Comparison of ENCODE assay signal across 10 cellular contexts in the genomic region with DNA sequence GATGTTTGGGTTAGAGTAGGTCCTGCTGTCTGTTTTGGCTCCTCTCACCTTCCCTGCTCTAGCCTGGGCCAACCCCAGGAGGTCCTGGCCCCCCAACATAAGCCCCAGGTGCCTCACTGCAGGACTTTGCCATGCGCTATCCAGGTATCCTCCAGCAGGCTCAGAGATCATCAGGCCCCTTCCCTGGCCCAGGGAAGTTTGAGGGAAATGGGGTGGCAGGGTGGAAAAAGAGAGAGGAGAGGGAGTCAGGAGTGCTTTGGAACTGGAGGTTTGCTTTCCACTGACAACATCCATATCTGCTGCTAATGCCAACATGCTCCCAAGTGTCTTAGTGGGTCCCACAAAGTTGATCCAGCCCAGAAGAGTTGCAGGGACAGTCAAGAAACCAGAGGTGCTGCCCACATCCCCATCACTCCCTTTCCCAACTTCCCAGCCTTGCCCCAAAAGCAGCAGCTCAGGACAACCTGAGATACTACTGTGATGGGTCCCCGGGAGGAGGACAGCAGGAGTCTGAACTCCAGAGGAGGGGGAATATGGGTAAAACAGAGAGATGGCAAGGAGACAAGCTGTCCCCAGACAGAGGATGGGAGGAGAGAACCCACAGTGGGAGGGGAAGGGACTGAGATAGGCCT. TPM values are rescaled to one million over a fixed set of nuclear protein-coding genes. Genes with fewer than 3 reads are reported as not detected.
DNase-seq lines count a peak whose midpoint lies in the region; ATAC-seq and TF ChIP-seq lines count a peak whose summit lies in the region.
"Had no signal": no experiment of that assay in that cellular context is flagged by ENCODE, and none has a peak within 500 bp of the region (broad histone marks: within the 10 kb centered on the region; RNA-seq: fewer than 3 reads in every experiment).

No MANE protein-coding gene starts in this region.

- H3K9ac ChIP-seq in HCT116 (ENCODE audit: low read length) (peak overlapping the region; percentile 75), smooth muscle cell (ENCODE audit: low read depth) (peak overlapping the region; percentile 17)

- peaks cover 25% of the 10 kb centered on the region for H3F3A ChIP-seq in smooth muscle cell (ENCODE audit: low read depth)

- TF ChIP-seq CTCF in HCT116 (IDR thresholded peaks at IDR 0.05 in 2 of 3, conservative IDR thresholded peaks at IDR 0.05 in 1 of 3; ENCODE audit: borderline replicate concordance in 1 of 3, insufficient read depth in 1 of 3, low read depth in 2 of 3, low read length in 2 of 3) (no peak), smooth muscle cell (IDR thresholded peaks at IDR 0.05; ENCODE audit: borderline replicate concordance, insufficient read depth, poor library complexity, severe bottlenecking) (no peak)

- H3K9me2 ChIP-seq in HCT116 (ENCODE audit: insufficient read depth): no peaks in the 10 kb centered on the region

- BruUV-seq in HCT116 (replicated peaks; lab: Mats Ljungman, UMichigan): no TSS peak

- H3K9me3 ChIP-seq in HCT116 (ENCODE audit: control insufficient read depth in 1 of 2, insufficient read depth in 1 of 2, low read depth in 1 of 2, low read length in 2 of 2): no peaks in the 10 kb centered on the region
- no peaks in the 10 kb centered on the region for H3K9me3 ChIP-seq in smooth muscle cell (replicated peaks; ENCODE audit: low read depth)

- H3K27me3 ChIP-seq in HCT116 (ENCODE audit: insufficient read depth, low read length) (no peaks in the 10 kb centered on the region), smooth muscle cell (ENCODE audit: low read depth) (no peaks in the 10 kb centered on the region)

- no peak for TF ChIP-seq RAD21 in HCT116 (IDR thresholded peaks at IDR 0.05; ENCODE audit: low read depth)

- no peak for DNase-seq in HCT116 (ENCODE audit: low read depth, low spot score)
- DNase-seq in astrocyte of the hippocampus (ENCODE audit: low read depth, low spot score): peak; percentile 12
- peak; percentile 56 for DNase-seq in islet precursor cell
- no peak for DNase-seq in smooth muscle cell (lab: John Stamatoyannopoulos, UW; ENCODE audit: unreplicated experiment)
- DNase-seq in NOMO-1 treated with dmso at 0.1 percent for 144 hours (lab: John Stamatoyannopoulos, UW; ENCODE audit: unreplicated experiment): no peak
- DNase-seq in kidney tubule cell (ENCODE audit: low spot score): no peak
- no peak for DNase-seq in SW480 (ENCODE audit: low spot score)
- DNase-seq: NCI-H1105 treated with DMSO at 0.1 percent for 48 hours; stimulated activated CD4-positive, alpha-beta T cell treated with anti-CD3 and anti-CD28 coated beads, Interleukin-1b, Interleukin-23, amount 100 ng/mL, for 48 hours had no signal

- H3K79me2 ChIP-seq in HCT116 (ENCODE audit: insufficient read depth, low read length) (peaks cover 23% of the 10 kb centered on the region; the same call in 1 of the 2 replicates), smooth muscle cell (ENCODE audit: low read depth) (peaks cover 12% of the 10 kb centered on the region)

- RAD21 ChIA-PET in HCT116 (lab: Charles Lee; ENCODE audit: low non-redundant PET in 1 of 2, low total read pairs in 2 of 2, uncharacterized antibody in 2 of 2, unreplicated experiment in 2 of 2): interaction anchor here in 1 of 2 experiments (0.6 to 1.3 kb wide), 2 partner anchors 48 to 67 kb away, joined by 3 read pairs; partner anchors contain the start of gene IGFBP6

- WGBS in smooth muscle cell (ENCODE audit: low lambda C conversion rate): 83% methylated on average over 2 of the region's 2 CpGs

- POLR2A ChIA-PET in HCT116 (lab: Charles Lee): interaction anchor here (0.9 kb wide), 1 partner anchor 29 kb away, joined by 3 read pairs; no protein-coding TSS in a partner anchor

- H3K27ac ChIP-seq in HCT116 (ENCODE audit: low read depth, low read length) (peak overlapping the region; percentile 91), smooth muscle cell (ENCODE audit: low read depth) (peak overlapping the region; percentile 86)

- H2AFZ ChIP-seq in HCT116 (ENCODE audit: low read depth, low read length, poor library complexity, severe bottlenecking) (no peak overlapping the region), smooth muscle cell (ENCODE audit: low read depth) (no peak overlapping the region)

- H3K36me3 ChIP-seq in HCT116 (ENCODE audit: control insufficient read depth in 1 of 2, insufficient read depth in 2 of 2, low read length in 2 of 2): no peaks in the 10 kb centered on the region
- no peaks in the 10 kb centered on the region for H3K36me3 ChIP-seq in smooth muscle cell (ENCODE audit: low read depth)

- H3K4me1 ChIP-seq in HCT116 (ENCODE audit: control insufficient read depth in 1 of 2, insufficient read depth in 2 of 2, low read length in 2 of 2) (peaks cover 64 to 91% of the 10 kb centered on the region in 2 experiments), smooth muscle cell (ENCODE audit: low read depth) (peaks cover 43% of the 10 kb centered on the region)

- H3K4me2 ChIP-seq in HCT116 (ENCODE audit: low read length) (peak overlapping the region; percentile 97), smooth muscle cell (peak overlapping the region; percentile 84)

- peak overlapping the region; percentile 53 to 59 for H3K4me3 ChIP-seq in HCT116 (replicated peaks in 1 of 2; ENCODE audit: low read depth in 1 of 2, low read length in 2 of 2)
- peak overlapping the region; percentile 45 for H3K4me3 ChIP-seq in smooth muscle cell

- intact Hi-C loops in HCT116 (cut with micrococcal nuclease): no loop called here

- ATAC-seq in HCT116: no peak
- ATAC-seq in HG02870 (IDR thresholded peaks at IDR 0.05; ENCODE audit: unreplicated experiment): no peak

- H4K20me1 ChIP-seq in HCT116 (ENCODE audit: insufficient read depth) (no peaks in the 10 kb centered on the region), smooth muscle cell (ENCODE audit: low read depth) (no peaks in the 10 kb centered on the region)

- CTCF ChIA-PET in HCT116 (lab: Charles Lee): interaction anchor here (1.9 to 2.0 kb wide), 2 partner anchors 11 to 147 kb away, joined by 5 read pairs; no protein-coding TSS in a partner anchor

- TF ChIP-seq POLR2A in HCT116 (IDR thresholded peaks at IDR 0.05; ENCODE audit: borderline replicate concordance, extremely low read depth, insufficient read depth, insufficient read length): no peak

TF ChIP-seq in HCT116, 20 proteins besides CTCF, POLR2A, EP300 and RAD21:
- no peak for TF ChIP-seq SRF (IDR thresholded peaks at IDR 0.05; ENCODE audit: low read depth)
- TF ChIP-seq ELF1 (IDR thresholded peaks at IDR 0.05; ENCODE audit: borderline replicate concordance, low read depth): no peak
- TF ChIP-seq POLR2AphosphoS5 (IDR thresholded peaks at IDR 0.05; ENCODE audit: low read depth, low read length): no peak
- TF ChIP-seq, protein P1, sequence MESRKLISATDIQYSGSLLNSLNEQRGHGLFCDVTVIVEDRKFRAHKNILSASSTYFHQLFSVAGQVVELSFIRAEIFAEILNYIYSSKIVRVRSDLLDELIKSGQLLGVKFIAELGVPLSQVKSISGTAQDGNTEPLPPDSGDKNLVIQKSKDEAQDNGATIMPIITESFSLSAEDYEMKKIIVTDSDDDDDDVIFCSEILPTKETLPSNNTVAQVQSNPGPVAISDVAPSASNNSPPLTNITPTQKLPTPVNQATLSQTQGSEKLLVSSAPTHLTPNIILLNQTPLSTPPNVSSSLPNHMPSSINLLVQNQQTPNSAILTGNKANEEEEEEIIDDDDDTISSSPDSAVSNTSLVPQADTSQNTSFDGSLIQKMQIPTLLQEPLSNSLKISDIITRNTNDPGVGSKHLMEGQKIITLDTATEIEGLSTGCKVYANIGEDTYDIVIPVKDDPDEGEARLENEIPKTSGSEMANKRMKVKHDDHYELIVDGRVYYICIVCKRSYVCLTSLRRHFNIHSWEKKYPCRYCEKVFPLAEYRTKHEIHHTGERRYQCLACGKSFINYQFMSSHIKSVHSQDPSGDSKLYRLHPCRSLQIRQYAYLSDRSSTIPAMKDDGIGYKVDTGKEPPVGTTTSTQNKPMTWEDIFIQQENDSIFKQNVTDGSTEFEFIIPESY (IDR thresholded peaks at IDR 0.05; ENCODE audit: extremely low read depth, insufficient replicate concordance, low read length): no peak
- TF ChIP-seq SIN3A (IDR thresholded peaks at IDR 0.05; ENCODE audit: low read depth): no peak
- TF ChIP-seq EZH2phosphoT487 (IDR thresholded peaks at IDR 0.05; ENCODE audit: borderline replicate concordance): no peak

RNA-seq across cellular contexts. Expression of gene TNS2, which starts 0.7 kb away (rescaled TPM):
- 25.7 TPM for total RNA-seq in HCT116 (2021; ENCODE audit: unreplicated experiment)
- 16.3 and 17.3 TPM in 2 replicates for polyA plus RNA-seq in HCT116 (2012)
- total RNA-seq in smooth muscle cell: 9.3 and 11.4 TPM in 2 replicates
- 17.4 TPM in 2 replicates for polyA plus RNA-seq in smooth muscle cell

RNA-seq across cellular contexts. Expression of gene SPRYD3, which starts 28.6 kb away (rescaled TPM):
- total RNA-seq in HCT116 (2021; ENCODE audit: unreplicated experiment) (47.5 TPM), smooth muscle cell (20.2 and 23.0 TPM in 2 replicates)
- polyA plus RNA-seq in HCT116 (2012): 48.1 and 55.1 TPM in 2 replicates
- polyA plus RNA-seq in smooth muscle cell: 43.5 and 57.1 TPM in 2 replicates

RNA-seq across cellular contexts. Expression of gene EIF4B, which starts 44.3 kb away (rescaled TPM):
- total RNA-seq in HCT116 (2021; ENCODE audit: unreplicated experiment): 809 TPM
- 589 and 640 TPM in 2 replicates for polyA plus RNA-seq in HCT116 (2012)
- total RNA-seq in smooth muscle cell: 241 and 299 TPM in 2 replicates
- 39.9 and 47.7 TPM in 2 replicates for polyA plus RNA-seq in smooth muscle cell

RNA-seq across cellular contexts. Expression of gene IGFBP6, which starts 46.9 kb away (rescaled TPM):
- total RNA-seq in HCT116 (2021; ENCODE audit: unreplicated experiment) (83.4 TPM), smooth muscle cell (22.6 and 22.7 TPM in 2 replicates)
- 89.0 and 110 TPM in 2 replicates for polyA plus RNA-seq in HCT116 (2012)
- 94.4 and 102 TPM in 2 replicates for polyA plus RNA-seq in smooth muscle cell

RNA-seq across cellular contexts. Expression of gene SOAT2, which starts 52.7 kb away (rescaled TPM):
- total RNA-seq in HCT116 (2021; ENCODE audit: unreplicated experiment) (0.17 TPM), smooth muscle cell (not detected in 2 replicates)
- 0.14 and 0.22 TPM in 2 replicates for polyA plus RNA-seq in HCT116 (2012)
- polyA plus RNA-seq in smooth muscle cell: not detected in 2 replicates

Comparison
In these comparisons a context has a peak if more than half of its experiments do, and no peak if none do; other contexts are left out.
1. DNase-seq: peak in astrocyte of the hippocampus (single experiment) and islet precursor cell (single experiment); none in HCT116 (single experiment), smooth muscle cell (single experiment), NOMO-1 treated with dmso at 0.1 percent for 144 hours (single experiment), kidney tubule cell (single experiment) and SW480 (single experiment).